1 cellular context compared by ENCODE assay signal in genomic region chr1:60886090-60886489, GRCh38.
TF ChIP-seq lines count a peak whose summit lies in the region.

No MANE protein-coding gene starts in this region.

TF ChIP-seq in WTC11, 78 proteins besides CTCF, POLR2A, EP300 and RAD21 (continued from another document):
- no peak for TF ChIP-seq ATF1 (CRISPR knock-in tag; IDR thresholded peaks at IDR 0.05)
